Comparison of ENCODE assay signal across 1 cellular context in the genomic region with DNA sequence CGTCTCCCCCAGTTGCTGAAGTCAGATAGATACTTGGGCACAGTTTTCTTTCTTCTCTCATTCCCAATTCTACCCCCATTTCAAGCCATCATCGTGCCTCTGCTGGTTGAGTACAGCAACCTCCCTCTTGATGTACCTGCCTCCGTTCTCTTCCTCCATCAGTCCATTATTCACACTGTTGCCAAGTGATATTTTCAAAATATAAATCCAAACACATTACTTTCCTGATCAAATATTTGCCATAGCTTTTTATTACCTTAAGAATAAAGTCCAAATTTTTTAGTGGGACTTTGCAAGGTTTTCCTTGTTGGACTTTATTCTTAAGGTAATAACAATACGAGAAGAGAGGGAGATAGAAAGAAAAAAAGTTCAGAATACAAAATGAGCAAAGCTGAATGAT.
TF ChIP-seq lines count a peak whose summit lies in the region.

No MANE protein-coding gene starts in this region.

TF ChIP-seq in IMR-90, 13 proteins besides CTCF, POLR2A, EP300 and RAD21 (continued from another document):
- TF ChIP-seq USF2 (IDR thresholded peaks at IDR 0.05; ENCODE audit: low read depth, low read length) (no peak), NFE2L2 (IDR thresholded peaks at IDR 0.05; ENCODE audit: low read depth, low read length) (no peak), CEBPB (IDR thresholded peaks at IDR 0.05; ENCODE audit: low read depth, low read length) (no peak), CHD1 (IDR thresholded peaks at IDR 0.05; ENCODE audit: low read depth, low read length) (no peak), RFX5 (IDR thresholded peaks at IDR 0.05; ENCODE audit: low read depth, low read length) (no peak), FOS (IDR thresholded peaks at IDR 0.05; ENCODE audit: low read depth, low read length) (no peak)
